15 cellular contexts compared by ENCODE assay signal in the genomic region with DNA sequence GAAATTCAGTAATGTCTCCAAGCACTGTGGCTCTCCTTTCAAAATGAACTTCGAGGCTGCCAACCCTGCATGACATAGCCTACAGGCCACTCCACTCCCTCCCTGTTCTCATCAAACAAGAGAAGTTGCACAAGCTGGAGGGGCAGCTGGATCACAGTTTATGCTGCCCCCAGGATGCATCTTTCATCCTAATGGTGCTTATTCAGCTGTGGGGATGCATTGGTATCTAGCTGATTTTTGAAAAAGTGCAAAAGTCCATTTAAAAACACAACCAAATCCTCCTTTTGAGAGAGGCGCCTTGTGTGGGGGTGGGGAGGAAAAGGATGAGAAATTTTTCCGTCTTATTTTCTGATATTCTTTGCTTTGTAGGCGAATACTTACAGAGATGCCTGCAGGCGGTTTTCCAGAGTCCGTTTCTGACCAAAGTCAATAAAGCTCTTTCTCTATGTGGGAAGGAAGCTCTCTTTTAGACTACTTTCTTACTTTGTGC.
DNase-seq lines count a peak whose midpoint lies in the region; ATAC-seq and TF ChIP-seq lines count a peak whose summit lies in the region.
"Had no signal": no experiment of that assay in that cellular context is flagged by ENCODE, and none has a peak within 500 bp of the region (broad histone marks: within the 10 kb centered on the region; RNA-seq: fewer than 3 reads in every experiment).

No MANE protein-coding gene starts in this region.

- in situ Hi-C loops in astrocyte of the spinal cord (cut with HindIII; ENCODE audit: low sequenced_read_pairs): no loop called here

- H3K9me2 ChIP-seq in GM23338 (ENCODE audit: insufficient read depth): no peaks in the 10 kb centered on the region

- TF ChIP-seq EP300 in esophagus muscularis mucosa (IDR thresholded peaks at IDR 0.05): no peak

- TF ChIP-seq POLR2A in esophagus muscularis mucosa (IDR thresholded peaks at IDR 0.05; ENCODE audit: low read depth): no peak

- H3K36me3 Mint-ChIP-seq in GM23338 (ENCODE audit: low read depth) (no peaks in the 10 kb centered on the region), osteocyte (ENCODE audit: unreplicated experiment) (no peaks in the 10 kb centered on the region)
- H3K36me3 Mint-ChIP-seq: CD14-positive monocyte; CD8-positive, alpha-beta T cell had no signal

- TF ChIP-seq CTCF in GM23338 (conservative IDR thresholded peaks at IDR 0.05; ENCODE audit: low read depth in 2 of 2) (no peak), astrocyte of the spinal cord (IDR thresholded peaks at IDR 0.05; ENCODE audit: low read depth, low read length) (no peak), esophagus muscularis mucosa (IDR thresholded peaks at IDR 0.05) (no peak), osteocyte (IDR thresholded peaks at IDR 0.05) (no peak)

- H4K20me1 ChIP-seq in GM23338 (replicated peaks; ENCODE audit: insufficient read depth): no peaks in the 10 kb centered on the region

- H3K79me2 ChIP-seq in GM23338 (replicated peaks; ENCODE audit: insufficient read depth): no peaks in the 10 kb centered on the region

- 80% methylated on average over 6 of the region's 6 CpGs for WGBS in esophagus muscularis mucosa

- H2AFZ ChIP-seq in GM23338: peak overlapping the region; percentile 17; the same call in 1 of the 2 replicates

- H3K27ac Mint-ChIP-seq in GM23338 (no peak overlapping the region), osteocyte (ENCODE audit: unreplicated experiment) (peak overlapping the region; percentile 98)
- H3K27ac Mint-ChIP-seq: CD14-positive monocyte; CD8-positive, alpha-beta T cell; IgD-negative memory B cell had no signal

- H3K9me3 ChIP-seq in esophagus muscularis mucosa: no peaks in the 10 kb centered on the region

- no peak overlapping the region for H3K4me2 ChIP-seq in GM23338

- H3K4me1 Mint-ChIP-seq in GM23338: peaks cover 6% of the 10 kb centered on the region; the same call in 2 of the 3 replicates
- H3K4me1 Mint-ChIP-seq in osteocyte (ENCODE audit: unreplicated experiment): peaks cover 87% of the 10 kb centered on the region
- H3K4me1 Mint-ChIP-seq: CD14-positive monocyte, IgD-negative memory B cell had no signal

- H3F3A ChIP-seq in GM23338 (replicated peaks; ENCODE audit: low read depth): no peaks in the 10 kb centered on the region

- DNase-seq in GM23338 (ENCODE audit: low spot score) (no peak), astrocyte of the spinal cord (ENCODE audit: low read depth, low spot score) (peak; percentile 23), esophagus muscularis mucosa (ENCODE audit: extremely low spot score) (peak; percentile 60), osteocyte (ENCODE audit: extremely low spot score, unreplicated experiment) (no peak), cerebellar nuclear complex (lab: John Stamatoyannopoulos, UW) (no peak), NCI-H1105 (lab: John Stamatoyannopoulos, UW) (no peak), SKM-1 (lab: John Stamatoyannopoulos, UW; ENCODE audit: unreplicated experiment) (no peak)
- DNase-seq: CD8-positive, alpha-beta T cell; COR-L47; DMS153; DMS79 treated with DMSO at 0.1 percent for 48 hours; EL had no signal

- no peak overlapping the region for H3K4me3 ChIP-seq in GM23338
- H3K4me3 ChIP-seq in astrocyte of the spinal cord (ENCODE audit: low read depth, low read length): no peak overlapping the region
- H3K4me3 ChIP-seq in esophagus muscularis mucosa: no peak overlapping the region

- no peaks in the 10 kb centered on the region for H3K36me3 ChIP-seq in GM23338 (ENCODE audit: insufficient read depth)
- no peaks in the 10 kb centered on the region for H3K36me3 ChIP-seq in esophagus muscularis mucosa

- H3K27me3 Mint-ChIP-seq in GM23338 (ENCODE audit: insufficient read depth, low read depth, poor library complexity): peaks cover 2% of the 10 kb centered on the region
- H3K27me3 Mint-ChIP-seq in osteocyte (ENCODE audit: unreplicated experiment): no peaks in the 10 kb centered on the region
- H3K27me3 Mint-ChIP-seq: IgD-negative memory B cell had no signal

- H3K4me3 Mint-ChIP-seq in GM23338: no peak overlapping the region
- no peak overlapping the region for H3K4me3 Mint-ChIP-seq in osteocyte (ENCODE audit: unreplicated experiment)
- H3K4me3 Mint-ChIP-seq: CD14-positive monocyte; CD8-positive, alpha-beta T cell; IgD-negative memory B cell had no signal

- ATAC-seq in GM23338: no peak
- ATAC-seq in HG03280 (IDR thresholded peaks at IDR 0.05; ENCODE audit: unreplicated experiment): no peak
- ATAC-seq: CD8-positive, alpha-beta T cell had no signal

- H3K27ac ChIP-seq in GM23338 (ENCODE audit: low read depth): no peak overlapping the region
- no peak overlapping the region for H3K27ac ChIP-seq in esophagus muscularis mucosa (replicated peaks in 1 of 4)

- H3K9me3 Mint-ChIP-seq in GM23338 (no peaks in the 10 kb centered on the region), osteocyte (ENCODE audit: unreplicated experiment) (no peaks in the 10 kb centered on the region)
- H3K9me3 Mint-ChIP-seq: CD14-positive monocyte; CD8-positive, alpha-beta T cell; IgD-negative memory B cell had no signal

- H3K27me3 ChIP-seq in GM23338 (ENCODE audit: insufficient read depth) (no peaks in the 10 kb centered on the region), esophagus muscularis mucosa (no peaks in the 10 kb centered on the region)

- H3K4me1 ChIP-seq in GM23338 (ENCODE audit: insufficient read depth): 0 out of 2 replicates have a peak, but pooled peaks cover 5% of the 10 kb centered on the region
- no peaks in the 10 kb centered on the region for H3K4me1 ChIP-seq in esophagus muscularis mucosa

- intact Hi-C loops in esophagus muscularis mucosa (cut with DNase I): no loop called here

TF ChIP-seq in GM23338, 12 proteins besides CTCF, POLR2A, EP300 and RAD21 (continues in another document):
- TF ChIP-seq POLR2AphosphoS5 (IDR thresholded peaks at IDR 0.05; ENCODE audit: low read depth) (no peak), ZNF114 (CRISPR knock-in tag; IDR thresholded peaks at IDR 0.05) (no peak), CREB1 (CRISPR knock-in tag; IDR thresholded peaks at IDR 0.05; ENCODE audit: low read depth) (no peak)
- TF ChIP-seq, protein P1, sequence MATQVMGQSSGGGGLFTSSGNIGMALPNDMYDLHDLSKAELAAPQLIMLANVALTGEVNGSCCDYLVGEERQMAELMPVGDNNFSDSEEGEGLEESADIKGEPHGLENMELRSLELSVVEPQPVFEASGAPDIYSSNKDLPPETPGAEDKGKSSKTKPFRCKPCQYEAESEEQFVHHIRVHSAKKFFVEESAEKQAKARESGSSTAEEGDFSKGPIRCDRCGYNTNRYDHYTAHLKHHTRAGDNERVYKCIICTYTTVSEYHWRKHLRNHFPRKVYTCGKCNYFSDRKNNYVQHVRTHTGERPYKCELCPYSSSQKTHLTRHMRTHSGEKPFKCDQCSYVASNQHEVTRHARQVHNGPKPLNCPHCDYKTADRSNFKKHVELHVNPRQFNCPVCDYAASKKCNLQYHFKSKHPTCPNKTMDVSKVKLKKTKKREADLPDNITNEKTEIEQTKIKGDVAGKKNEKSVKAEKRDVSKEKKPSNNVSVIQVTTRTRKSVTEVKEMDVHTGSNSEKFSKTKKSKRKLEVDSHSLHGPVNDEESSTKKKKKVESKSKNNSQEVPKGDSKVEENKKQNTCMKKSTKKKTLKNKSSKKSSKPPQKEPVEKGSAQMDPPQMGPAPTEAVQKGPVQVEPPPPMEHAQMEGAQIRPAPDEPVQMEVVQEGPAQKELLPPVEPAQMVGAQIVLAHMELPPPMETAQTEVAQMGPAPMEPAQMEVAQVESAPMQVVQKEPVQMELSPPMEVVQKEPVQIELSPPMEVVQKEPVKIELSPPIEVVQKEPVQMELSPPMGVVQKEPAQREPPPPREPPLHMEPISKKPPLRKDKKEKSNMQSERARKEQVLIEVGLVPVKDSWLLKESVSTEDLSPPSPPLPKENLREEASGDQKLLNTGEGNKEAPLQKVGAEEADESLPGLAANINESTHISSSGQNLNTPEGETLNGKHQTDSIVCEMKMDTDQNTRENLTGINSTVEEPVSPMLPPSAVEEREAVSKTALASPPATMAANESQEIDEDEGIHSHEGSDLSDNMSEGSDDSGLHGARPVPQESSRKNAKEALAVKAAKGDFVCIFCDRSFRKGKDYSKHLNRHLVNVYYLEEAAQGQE (IDR thresholded peaks at IDR 0.05; ENCODE audit: unreplicated experiment): no peak
- TF ChIP-seq, protein P2, sequence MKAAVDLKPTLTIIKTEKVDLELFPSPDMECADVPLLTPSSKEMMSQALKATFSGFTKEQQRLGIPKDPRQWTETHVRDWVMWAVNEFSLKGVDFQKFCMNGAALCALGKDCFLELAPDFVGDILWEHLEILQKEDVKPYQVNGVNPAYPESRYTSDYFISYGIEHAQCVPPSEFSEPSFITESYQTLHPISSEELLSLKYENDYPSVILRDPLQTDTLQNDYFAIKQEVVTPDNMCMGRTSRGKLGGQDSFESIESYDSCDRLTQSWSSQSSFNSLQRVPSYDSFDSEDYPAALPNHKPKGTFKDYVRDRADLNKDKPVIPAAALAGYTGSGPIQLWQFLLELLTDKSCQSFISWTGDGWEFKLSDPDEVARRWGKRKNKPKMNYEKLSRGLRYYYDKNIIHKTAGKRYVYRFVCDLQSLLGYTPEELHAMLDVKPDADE (IDR thresholded peaks at IDR 0.05): no peak

Comparison
In these comparisons a context has a peak if more than half of its experiments do, and no peak if none do; other contexts are left out.
1. DNase-seq: peak in astrocyte of the spinal cord (single experiment) and esophagus muscularis mucosa (single experiment); none in GM23338 (single experiment), osteocyte (single experiment), cerebellar nuclear complex (0 of 2), NCI-H1105 (single experiment) and SKM-1 (single experiment).